In the genomic region with DNA sequence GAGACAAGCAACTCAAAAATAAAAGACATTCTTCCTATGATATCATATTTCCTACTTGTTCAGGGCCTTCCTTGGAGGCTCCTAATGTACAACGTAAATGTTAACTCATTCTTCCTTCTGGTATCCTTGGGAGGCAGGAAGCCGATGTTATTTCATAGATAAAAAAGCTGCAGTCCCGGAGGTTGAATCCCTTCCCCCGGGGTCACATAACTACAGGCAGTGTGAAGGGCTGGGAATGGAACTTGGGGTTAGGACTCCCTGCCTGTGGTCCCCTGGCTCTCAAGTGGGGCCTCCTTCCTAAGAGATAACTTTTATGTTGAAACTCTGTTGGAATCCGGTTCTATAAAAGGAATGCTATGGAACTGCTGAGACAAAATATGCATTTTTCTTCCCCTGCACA, we compare ENCODE assay signal across 26 cellular contexts. TPM values are rescaled to one million over a fixed set of nuclear protein-coding genes. Genes with fewer than 3 reads are reported as not detected.
A peak's percentile ranks its signal among the peaks of the same experiment; 100 is the strongest.
DNase-seq lines count a peak whose midpoint lies in the region; ATAC-seq and TF ChIP-seq lines count a peak whose summit lies in the region.
"Had no signal": no experiment of that assay in that cellular context is flagged by ENCODE, and none has a peak within 500 bp of the region (broad histone marks: within the 10 kb centered on the region; RNA-seq: fewer than 3 reads in every experiment).

No MANE protein-coding gene starts in this region.

- no peaks in the 10 kb centered on the region for H3K4me1 ChIP-seq in esophagus muscularis mucosa
- H3K4me1 ChIP-seq: body of pancreas, esophagus squamous epithelium had no signal

- peaks cover 2% of the 10 kb centered on the region for H3K36me3 Mint-ChIP-seq in neural crest cell (ENCODE audit: low read depth)
- H3K36me3 Mint-ChIP-seq: CD4-positive, CD25-positive, alpha-beta regulatory T cell; natural killer cell; stimulated activated naive B cell treated with anti-CD40 and anti-IgM and Interleukin-4, amounts not matched to agents 10 μg/mL and 1 μg/mL and 100 μg/mL, for 72 hours had no signal

- no peak for TF ChIP-seq EP300 in esophagus muscularis mucosa (IDR thresholded peaks at IDR 0.05)

- no peak for ATAC-seq in HG02759 (IDR thresholded peaks at IDR 0.05; ENCODE audit: unreplicated experiment)
- ATAC-seq: activated CD4-positive, alpha-beta T cell treated with anti-CD3 and anti-CD28 coated beads for 36 hours; body of pancreas; GM12878; left ventricle myocardium superior; natural killer cell; sciatic nerve; SK-N-SH treated with all-trans-retinoic acid at 6 μM for 48 hours; stimulated activated naive B cell treated with anti-CD40 and anti-IgM and Interleukin-4, amounts not matched to agents 10 μg/mL and 1 μg/mL and 100 μg/mL, for 72 hours; T-helper 17 cell had no signal

- peaks cover 11% of the 10 kb centered on the region for H3K4me1 Mint-ChIP-seq in neural crest cell
- H3K4me1 Mint-ChIP-seq: activated CD4-positive, alpha-beta T cell treated with anti-CD3 and anti-CD28 coated beads for 36 hours; CD4-positive, CD25-positive, alpha-beta regulatory T cell; natural killer cell; stimulated activated naive B cell treated with anti-CD40 and anti-IgM and Interleukin-4, amounts not matched to agents 10 μg/mL and 1 μg/mL and 100 μg/mL, for 72 hours; T-helper 17 cell had no signal

- no peak overlapping the region for H3K4me3 Mint-ChIP-seq in neural crest cell
- H3K4me3 Mint-ChIP-seq: activated CD4-positive, alpha-beta T cell treated with anti-CD3 and anti-CD28 coated beads for 36 hours; CD4-positive, CD25-positive, alpha-beta regulatory T cell; natural killer cell; stimulated activated naive B cell treated with anti-CD40 and anti-IgM and Interleukin-4, amounts not matched to agents 10 μg/mL and 1 μg/mL and 100 μg/mL, for 72 hours; T-helper 17 cell had no signal

- H3K9me3 Mint-ChIP-seq in neural crest cell, result peaks cover 3% of the 10 kb centered on the region
- H3K9me3 Mint-ChIP-seq: natural killer cell had no signal

- no peak for TF ChIP-seq CTCF in esophagus muscularis mucosa (IDR thresholded peaks at IDR 0.05)
- no peak for TF ChIP-seq CTCF in neural crest cell (conservative IDR thresholded peaks at IDR 0.05)

- DNase-seq in CMK (ENCODE audit: low read depth) (peak; percentile 8), amniotic epithelial cell (ENCODE audit: low read depth) (peak; percentile 1), esophagus muscularis mucosa (ENCODE audit: extremely low spot score) (peak; percentile 57), neural crest cell (ENCODE audit: low read depth, low spot score) (no peak), Kasumi-1 (lab: John Stamatoyannopoulos, UW) (no peak), NCI-H2107 treated with DMSO at 0.1 percent for 48 hours (lab: John Stamatoyannopoulos, UW; ENCODE audit: unreplicated experiment) (no peak)
- DNase-seq in stimulated activated CD4-positive, alpha-beta T cell treated with anti-CD3 and anti-CD28 coated beads, Interleukin-1b, Interleukin-23, amount 100 ng/mL, for 48 hours, result no peak
- DNase-seq: 8988T; activated CD4-positive, alpha-beta T cell treated with anti-CD3 and anti-CD28 coated beads for 36 hours; activated CD8-positive, alpha-beta memory T cell treated with anti-CD3 and anti-CD28 coated beads for 24 hours; activated gamma-delta T cell; body of pancreas; CD4-positive, CD25-positive, alpha-beta regulatory T cell; effector memory CD4-positive, alpha-beta T cell; EL; esophagus squamous epithelium; islet precursor cell; left ventricle myocardium superior; natural killer cell; NCI-H510A treated with DMSO at 0.1 percent for 48 hours; stimulated activated naive B cell treated with anti-CD40 and anti-IgM and Interleukin-4, amounts not matched to agents 10 μg/mL and 1 μg/mL and 100 μg/mL, for 72 hours; T-helper 17 cell had no signal

- TF ChIP-seq POLR2A in esophagus muscularis mucosa (IDR thresholded peaks at IDR 0.05; ENCODE audit: low read depth), result no peak

- H3K4me3 ChIP-seq in esophagus muscularis mucosa, result no peak overlapping the region
- H3K4me3 ChIP-seq: body of pancreas, esophagus squamous epithelium, GM12878 had no signal

- no peak overlapping the region for H3K27ac ChIP-seq in esophagus muscularis mucosa (replicated peaks in 1 of 4)
- H3K27ac ChIP-seq: body of pancreas, esophagus squamous epithelium had no signal

- WGBS in esophagus muscularis mucosa, result 41% methylated on average over 5 of the region's 5 CpGs

- no peaks in the 10 kb centered on the region for H3K27me3 ChIP-seq in esophagus muscularis mucosa
- H3K27me3 ChIP-seq: body of pancreas, esophagus squamous epithelium had no signal

- H3K9me3 ChIP-seq in esophagus muscularis mucosa, result peaks cover 0 to 15% (median 7%) of the 10 kb centered on the region in 4 donors
- H3K9me3 ChIP-seq: body of pancreas had no signal

- intact Hi-C loops in esophagus muscularis mucosa (cut with DNase I), result no loop called here

- no peaks in the 10 kb centered on the region for H3K36me3 ChIP-seq in esophagus muscularis mucosa
- H3K36me3 ChIP-seq: esophagus squamous epithelium had no signal

- H3K27ac Mint-ChIP-seq in neural crest cell (ENCODE audit: unreplicated experiment), result peak overlapping the region; percentile 68
- H3K27ac Mint-ChIP-seq: activated CD4-positive, alpha-beta T cell treated with anti-CD3 and anti-CD28 coated beads for 36 hours; CD4-positive, CD25-positive, alpha-beta regulatory T cell; natural killer cell; stimulated activated naive B cell treated with anti-CD40 and anti-IgM and Interleukin-4, amounts not matched to agents 10 μg/mL and 1 μg/mL and 100 μg/mL, for 72 hours; T-helper 17 cell had no signal

- H3K27me3 Mint-ChIP-seq in neural crest cell (ENCODE audit: low read depth), result no peaks in the 10 kb centered on the region

RNA-seq across cellular contexts. Expression of gene CCDC3, which starts 14.9 kb away (rescaled TPM):
- 10 to 100 TPM; 23.7 to 79.1 (median 44.3) TPM for total RNA-seq in esophagus muscularis mucosa
- total RNA-seq in neural crest cell, result 6.1 and 6.4 TPM in 2 replicates

Comparison
In these comparisons a context has a peak if more than half of its experiments do, and no peak if none do; other contexts are left out.
1. DNase-seq: peak in CMK (single experiment), amniotic epithelial cell (single experiment) and esophagus muscularis mucosa (single experiment); none in neural crest cell (single experiment), Kasumi-1 (0 of 2), NCI-H2107 treated with DMSO at 0.1 percent for 48 hours (single experiment) and stimulated activated CD4-positive, alpha-beta T cell treated with anti-CD3 and anti-CD28 coated beads, Interleukin-1b, Interleukin-23, amount 100 ng/mL, for 48 hours (single experiment).